ENCODE assay signal across 8 cellular contexts in genomic region chr17:60134396-60135159, GRCh38. TPM values are rescaled to one million over a fixed set of nuclear protein-coding genes. Genes with fewer than 3 reads are reported as not detected.
A peak's percentile ranks its signal among the peaks of the same experiment; 100 is the strongest.
DNase-seq lines count a peak whose midpoint lies in the region; ATAC-seq and TF ChIP-seq lines count a peak whose summit lies in the region.

No MANE protein-coding gene starts in this region.

- no peak for TF ChIP-seq CTCF in ascending aorta (IDR thresholded peaks at IDR 0.05)

- no peak for ATAC-seq in GM21737 (IDR thresholded peaks at IDR 0.05; ENCODE audit: unreplicated experiment)

- H3K4me1 ChIP-seq in ascending aorta, result peaks cover 0 to 6% of the 10 kb centered on the region in 2 donors
- 0 out of 2 replicates have a peak, but pooled peaks cover 1% of the 10 kb centered on the region for H3K4me1 ChIP-seq in iPS DF 6.9 (ENCODE audit: control insufficient read depth, insufficient read depth, low read length)
- H3K4me1 ChIP-seq in skeletal muscle tissue (ENCODE audit: control insufficient read depth in 3 of 3, insufficient read depth in 3 of 3, low read length in 3 of 3), result peaks cover 20 to 25% (median 21%) of the 10 kb centered on the region in 3 donors

- H3K27me3 ChIP-seq in MG63 (peaks cover 2% of the 10 kb centered on the region; the same call in 1 of the 2 replicates), ascending aorta (peaks cover 5% of the 10 kb centered on the region), iPS DF 6.9 (ENCODE audit: control insufficient read depth, insufficient read depth, low read length) (peaks cover 23% of the 10 kb centered on the region), skeletal muscle tissue (ENCODE audit: control insufficient read depth in 3 of 3, insufficient read depth in 3 of 3, low read length in 3 of 3) (peaks cover 15 to 19% (median 17%) of the 10 kb centered on the region in 3 donors)

- no CpG with 5 or more reads among the region's 16 CpGs for WGBS in iPS DF 6.9 (ENCODE audit: insufficient coverage, insufficient read length)

- H3K9ac ChIP-seq in skeletal muscle tissue (ENCODE audit: low read depth in 1 of 3, low read length in 3 of 3), result peak overlapping the region; percentile 78 to 86 (median 80)

- H3K4me3 ChIP-seq in MG63, result peak overlapping the region; percentile 65
- peak overlapping the region; percentile 80 to 81 for H3K4me3 ChIP-seq in ascending aorta
- peak overlapping the region; percentile 87; the same call in 1 of the 2 replicates for H3K4me3 ChIP-seq in iPS DF 6.9 (ENCODE audit: low read length)
- peak overlapping the region; percentile 81 to 94 (median 93) for H3K4me3 ChIP-seq in skeletal muscle tissue (ENCODE audit: low read length in 3 of 3)

- intact Hi-C loops in ascending aorta (cut with DNase I), result no loop called here

- peak; percentile 13 for DNase-seq in NCI-H345 (lab: John Stamatoyannopoulos, UW)
- no peak for DNase-seq in NCI-H345 treated with DMSO at 0.1 percent for 48 hours (lab: John Stamatoyannopoulos, UW; ENCODE audit: unreplicated experiment)
- no peak for DNase-seq in MG63
- peak in 1 of 2 donors; percentile 51 for DNase-seq in ascending aorta (ENCODE audit: low spot score in 2 of 2)
- DNase-seq in iPS DF 6.9 (ENCODE audit: low read depth, low spot score), result no peak
- no peak for DNase-seq in Ammon's horn (ENCODE audit: low spot score)

- H3K9me3 ChIP-seq in MG63 (no peaks in the 10 kb centered on the region), ascending aorta (no peaks in the 10 kb centered on the region), iPS DF 6.9 (ENCODE audit: control insufficient read depth, insufficient read depth, low read length) (no peaks in the 10 kb centered on the region), skeletal muscle tissue (ENCODE audit: control insufficient read depth in 3 of 3, low read length in 3 of 3) (no peaks in the 10 kb centered on the region)

- peak overlapping the region in 1 of 2 donors; percentile 72 for H3K27ac ChIP-seq in ascending aorta
- H3K27ac ChIP-seq in iPS DF 6.9 (ENCODE audit: low read length), result no peak overlapping the region
- no peak overlapping the region for H3K27ac ChIP-seq in skeletal muscle tissue (ENCODE audit: low read depth, low read length)

- H3K36me3 ChIP-seq in MG63 (no peaks in the 10 kb centered on the region), ascending aorta (no peaks in the 10 kb centered on the region), iPS DF 6.9 (ENCODE audit: control insufficient read depth, insufficient read depth, low read length) (no peaks in the 10 kb centered on the region), skeletal muscle tissue (ENCODE audit: control insufficient read depth in 3 of 3, insufficient read depth in 3 of 3, low read length in 3 of 3) (no peaks in the 10 kb centered on the region)

RNA-seq across cellular contexts. Expression of gene CA4, which starts 15.2 kb away (rescaled TPM):
- total RNA-seq in MG63 (2014; rRNA removed; shearing (Covaris generic); ENCODE audit: low replicate concordance), result 1.9 TPM in 1 of 2 replicates, not detected in the other
- total RNA-seq in ascending aorta (35.3 TPM), skeletal muscle tissue (4.2 TPM)

RNA-seq across cellular contexts. Expression of gene HEATR6, which starts 55.9 kb away (rescaled TPM):
- 9.8 and 11.7 TPM in 2 replicates for total RNA-seq in MG63 (2014; rRNA removed; shearing (Covaris generic); ENCODE audit: low replicate concordance)
- total RNA-seq in ascending aorta (22.9 TPM), skeletal muscle tissue (12.5 TPM)
